In the genomic region with DNA sequence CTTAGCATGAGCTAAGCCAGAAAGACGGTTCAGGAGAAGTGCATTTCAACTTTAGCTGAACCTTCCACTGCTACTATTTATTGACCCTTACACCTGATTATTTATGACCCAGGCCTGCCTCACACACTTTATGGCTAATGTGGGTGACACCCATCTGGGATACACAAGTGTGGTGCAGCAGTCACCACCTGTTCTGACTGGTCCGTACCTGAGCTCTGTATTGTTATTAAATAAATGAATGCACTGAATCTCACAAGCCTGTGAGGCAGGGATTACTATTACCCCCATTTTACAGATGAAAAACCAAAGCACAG, we compare ENCODE assay signal across 8 cellular contexts. TPM values are rescaled to one million over a fixed set of nuclear protein-coding genes. Genes with fewer than 3 reads are reported as not detected.
DNase-seq lines count a peak whose midpoint lies in the region; ATAC-seq, FAIRE-seq and TF ChIP-seq lines count a peak whose summit lies in the region.

No MANE protein-coding gene starts in this region.

- peaks cover 7% of the 10 kb centered on the region; the same call in 1 of the 2 replicates for H3K79me2 ChIP-seq in H9 (ENCODE audit: insufficient read depth, low read length)

- no peak for TF ChIP-seq CTCF in 22Rv1 (IDR thresholded peaks at IDR 0.05)
- no peak for TF ChIP-seq CTCF in H9 (conservative IDR thresholded peaks at IDR 0.05)
- TF ChIP-seq CTCF in ascending aorta (IDR thresholded peaks at IDR 0.05), result no peak
- TF ChIP-seq CTCF in GM13977 (IDR thresholded peaks at IDR 0.05; ENCODE audit: extremely low read depth, insufficient read depth, missing control alignments), result no peak
- no peak for TF ChIP-seq CTCF in D721Med (IDR thresholded peaks at IDR 0.05; ENCODE audit: insufficient read depth, missing control alignments)

- no peak for FAIRE-seq in D721Med (lab: Jason Lieb, UNC)

- H2BK12ac ChIP-seq in H9 (ENCODE audit: insufficient read length, low read depth, low read length), result no peak overlapping the region
- no peak overlapping the region for H2BK12ac ChIP-seq in mesenchymal stem cell (ENCODE audit: low read length in 2 of 2)

- H3K27ac ChIP-seq in 22Rv1, result peak overlapping the region; percentile 81
- no peak overlapping the region for H3K27ac ChIP-seq in H9 (ENCODE audit: insufficient read length, low read depth, low read length)
- H3K27ac ChIP-seq in ascending aorta, result peak overlapping the region; percentile 96 to 97
- H3K27ac ChIP-seq in mesenchymal stem cell (ENCODE audit: low read length, poor library complexity, severe bottlenecking), result peak overlapping the region; percentile 82

- H3K9me3 ChIP-seq in H9 (ENCODE audit: control insufficient read depth, low read depth, low read length), result no peaks in the 10 kb centered on the region
- no peaks in the 10 kb centered on the region for H3K9me3 ChIP-seq in ascending aorta
- no peaks in the 10 kb centered on the region for H3K9me3 ChIP-seq in mesenchymal stem cell (ENCODE audit: control insufficient read depth, low read length)

- H3K79me1 ChIP-seq in H9 (ENCODE audit: insufficient read depth, low read depth, low read length, poor library complexity, severe bottlenecking) (peaks cover 5% of the 10 kb centered on the region), mesenchymal stem cell (replicated peaks; ENCODE audit: low read length, poor library complexity, severe bottlenecking) (peaks cover 5% of the 10 kb centered on the region)

- no peak overlapping the region for H4K5ac ChIP-seq in H9 (ENCODE audit: insufficient read length, low read depth, low read length)

- no peak overlapping the region for H3T11ph ChIP-seq in H9 (ENCODE audit: low read length)

- no peak overlapping the region for H3K14ac ChIP-seq in H9 (ENCODE audit: insufficient read depth, low read length)
- peak overlapping the region in 1 of 2 experiments; percentile 4 for H3K14ac ChIP-seq in mesenchymal stem cell (ENCODE audit: low read length in 2 of 2)

- H3K18ac ChIP-seq in H9 (ENCODE audit: insufficient read length, low read depth, low read length), result no peak overlapping the region
- no peak overlapping the region for H3K18ac ChIP-seq in mesenchymal stem cell (ENCODE audit: low read depth in 1 of 2, low read length in 2 of 2)

- peaks cover 21% of the 10 kb centered on the region for H3K27me3 Mint-ChIP-seq in H9 (ENCODE audit: low read depth)

- H2BK5ac ChIP-seq in H9 (ENCODE audit: insufficient read length, low read length) (no peak overlapping the region), mesenchymal stem cell (ENCODE audit: low read depth, low read length, poor library complexity, severe bottlenecking) (no peak overlapping the region)

- H3K4me1 ChIP-seq in H9 (ENCODE audit: insufficient read depth, low read length) (peaks cover 10% of the 10 kb centered on the region), ascending aorta (peaks cover 18 to 67% of the 10 kb centered on the region in 2 donors), mesenchymal stem cell (ENCODE audit: control insufficient read depth, insufficient read depth, low read depth, low read length) (peaks cover 36% of the 10 kb centered on the region)

- H3K27me3 ChIP-seq in H9 (ENCODE audit: insufficient read depth, low read length) (no peaks in the 10 kb centered on the region), ascending aorta (no peaks in the 10 kb centered on the region), mesenchymal stem cell (ENCODE audit: control insufficient read depth in 1 of 2, insufficient read depth in 1 of 2, low read length in 2 of 2) (no peaks in the 10 kb centered on the region)

- in situ Hi-C loops in GM13977 (cut with MboI; ENCODE audit: low pct_unique_long_range_greater_than_20kb, low sequenced_read_pairs, unreplicated experiment), result no loop called here

- intact Hi-C loops in ascending aorta (cut with DNase I), result loop anchor here (10.0 kb wide), 1 partner anchor 1049 kb away; no protein-coding TSS in a partner anchor

- H2AFZ ChIP-seq in H9 (ENCODE audit: low read length) (no peak overlapping the region), mesenchymal stem cell (ENCODE audit: low read depth, low read length) (no peak overlapping the region)

- peak overlapping the region; percentile 8 to 98 (median 78); a peak in 3 of 7 replicates for H3K27ac Mint-ChIP-seq in H9

- H3K4me3 ChIP-seq in ascending aorta, result peak overlapping the region; percentile 73 to 88
- H3K4me3 ChIP-seq in mesenchymal stem cell (ENCODE audit: insufficient read depth in 1 of 2, low read depth in 1 of 2, low read length in 2 of 2), result peak overlapping the region in 1 of 2 experiments; percentile 97

- H2BK120ac ChIP-seq in H9 (ENCODE audit: low read depth, low read length, poor library complexity, severe bottlenecking) (no peak overlapping the region), mesenchymal stem cell (ENCODE audit: low read depth, low read length) (no peak overlapping the region)

- no peak overlapping the region for H2BK20ac ChIP-seq in H9 (ENCODE audit: low read depth, low read length, poor library complexity, severe bottlenecking)

- H2AK5ac ChIP-seq in H9 (ENCODE audit: insufficient read length, low read length) (no peak overlapping the region), mesenchymal stem cell (ENCODE audit: low read length, severe bottlenecking) (no peak overlapping the region)

- no peaks in the 10 kb centered on the region for H3K9me3 Mint-ChIP-seq in H9

- no peaks in the 10 kb centered on the region for H3K36me3 ChIP-seq in ascending aorta
- peaks cover 9 to 13% of the 10 kb centered on the region in 2 experiments for H3K36me3 ChIP-seq in mesenchymal stem cell (ENCODE audit: control insufficient read depth in 1 of 2, insufficient read depth in 2 of 2, low read depth in 1 of 2, low read length in 2 of 2)

- no peak for ATAC-seq in HG03432 (IDR thresholded peaks at IDR 0.05; ENCODE audit: unreplicated experiment)

- H3K4me2 ChIP-seq in H9 (ENCODE audit: insufficient read depth, insufficient read length, low read length) (peak overlapping the region; percentile 66), mesenchymal stem cell (ENCODE audit: low read length, poor library complexity, severe bottlenecking) (peak overlapping the region; percentile 78)

- H3K23ac ChIP-seq in H9 (ENCODE audit: insufficient read length, low read depth, low read length) (no peak overlapping the region), mesenchymal stem cell (ENCODE audit: low read length in 2 of 2) (no peak overlapping the region)

- peaks cover 6% of the 10 kb centered on the region for H3K23me2 ChIP-seq in H9 (ENCODE audit: insufficient read length, low read depth, low read length, poor library complexity, severe bottlenecking)

- DNase-seq in H9 (no peak), ascending aorta (ENCODE audit: low spot score in 2 of 2) (no peak), mesenchymal stem cell (no peak), hypothalamus (lab: John Stamatoyannopoulos, UW) (no peak), GM13977 (ENCODE audit: low spot score) (no peak), D721Med (ENCODE audit: insufficient read length, low spot score) (no peak)

- H3K4me1 Mint-ChIP-seq in H9, result peaks cover 48 to 51% of the 10 kb centered on the region in 2 experiments

- H3K56ac ChIP-seq in H9 (ENCODE audit: insufficient read length, low read depth, low read length), result no peak overlapping the region

- no peak overlapping the region for H4K91ac ChIP-seq in H9 (ENCODE audit: insufficient read length, low read depth, low read length)
- no peak overlapping the region for H4K91ac ChIP-seq in mesenchymal stem cell (ENCODE audit: low read length)

- no peak overlapping the region for H2BK15ac ChIP-seq in H9 (ENCODE audit: low read depth, low read length)
- no peak overlapping the region for H2BK15ac ChIP-seq in mesenchymal stem cell (ENCODE audit: low read depth, poor library complexity, severe bottlenecking)

- peak overlapping the region; percentile 78 to 93 for H3K4me3 Mint-ChIP-seq in H9

- H3K9ac ChIP-seq in H9 (ENCODE audit: extremely low read depth, insufficient read length, low read length), result no peak overlapping the region
- H3K9ac ChIP-seq in mesenchymal stem cell (ENCODE audit: low read length), result peak overlapping the region; percentile 95

- no CpG with 5 or more reads among the region's 2 CpGs for WGBS in H9 (ENCODE audit: extremely low coverage, insufficient read length, low lambda C conversion rate)
- no CpG with 5 or more reads among the region's 2 CpGs for WGBS in mesenchymal stem cell

- no peaks in the 10 kb centered on the region for H3K36me3 Mint-ChIP-seq in H9 (ENCODE audit: insufficient read depth in 1 of 3, low read depth in 3 of 3)

- H4K20me1 ChIP-seq in H9 (ENCODE audit: control insufficient read depth, insufficient read depth, insufficient read length), result no peaks in the 10 kb centered on the region

- H3K4ac ChIP-seq in H9 (ENCODE audit: low read depth, low read length), result no peak overlapping the region
- H3K4ac ChIP-seq in mesenchymal stem cell (ENCODE audit: low read depth in 1 of 2, low read length in 2 of 2), result no peak overlapping the region

- H4K8ac ChIP-seq in H9 (replicated peaks; ENCODE audit: insufficient read length, low read depth, low read length), result no peak overlapping the region
- H4K8ac ChIP-seq in mesenchymal stem cell (ENCODE audit: low read length), result no peak overlapping the region

RNA-seq across cellular contexts. Expression of gene ANXA11, which starts 1.5 kb away (rescaled TPM):
- 64.0 and 68.1 TPM in 2 replicates for total RNA-seq in H9 (2021)
- total RNA-seq in ascending aorta, result 237 TPM
- 670 TPM for polyA plus RNA-seq in mesenchymal stem cell (2013, experiment 1 of 2)
- polyA plus RNA-seq in mesenchymal stem cell (2013, experiment 2 of 2), result 665 TPM
